ENCODE assay signal across 8 cellular contexts in genomic region chr6:10413850-10414765, GRCh38. TPM values are rescaled to one million over a fixed set of nuclear protein-coding genes. Genes with fewer than 3 reads are reported as not detected.
DNase-seq lines count a peak whose midpoint lies in the region; ATAC-seq and TF ChIP-seq lines count a peak whose summit lies in the region.

No MANE protein-coding gene starts in this region.

- H3K4me3 ChIP-seq in NB4 (ENCODE audit: low read depth, low read length): peak overlapping the region; percentile 91

- intact Hi-C loops in posterior vena cava (cut with DNase I): no loop called here

- no peak for ATAC-seq in HG02588 (IDR thresholded peaks at IDR 0.05; ENCODE audit: unreplicated experiment)

- DNase-seq in NCI-H1417 (lab: John Stamatoyannopoulos, UW): peak; percentile 41 to 63 (median 55)
- DNase-seq in NCI-H1417 treated with DMSO at 0.1 percent for 48 hours (lab: John Stamatoyannopoulos, UW): no peak
- DNase-seq in NB4 (ENCODE audit: low read depth): peak; percentile 74
- DNase-seq in ecto neural progenitor cell (ENCODE audit: low spot score): peak; percentile 69
- peak; percentile 82 for DNase-seq in posterior vena cava (ENCODE audit: low spot score)
- DNase-seq in DMS153 treated with DMSO at 0.1 percent for 48 hours (lab: John Stamatoyannopoulos, UW; ENCODE audit: unreplicated experiment): no peak
- DNase-seq in SIG-M5 (lab: John Stamatoyannopoulos, UW): no peak

- no peak for TF ChIP-seq POLR2A in NB4 (IDR thresholded peaks at IDR 0.05; ENCODE audit: extremely low read depth, insufficient read length)

- TF ChIP-seq CTCF in NB4 (IDR thresholded peaks at IDR 0.05; ENCODE audit: low read depth, low read length): peak; percentile 41

RNA-seq across cellular contexts. Expression of gene TFAP2A, which starts 0.8 kb away (rescaled TPM):
- under 1 TPM in 1 of 2 donors, not detected in 1; 0.52 TPM for total RNA-seq in posterior vena cava

Comparison
In these comparisons a context has a peak if more than half of its experiments do, and no peak if none do; other contexts are left out.
1. DNase-seq: peak in NCI-H1417 (3 of 3), NB4 (single experiment), ecto neural progenitor cell (single experiment) and posterior vena cava (single experiment); none in NCI-H1417 treated with DMSO at 0.1 percent for 48 hours (single experiment), DMS153 treated with DMSO at 0.1 percent for 48 hours (single experiment) and SIG-M5 (single experiment).